Comparison of ENCODE assay signal across 1 cellular context in genomic region chr11:14359573-14360031, GRCh38.
TF ChIP-seq lines count a peak whose summit lies in the region.

No MANE protein-coding gene starts in this region.

TF ChIP-seq in endothelial cell of umbilical vein, 7 proteins besides CTCF, POLR2A, EP300 and RAD21:
- TF ChIP-seq FOS (IDR thresholded peaks at IDR 0.05; ENCODE audit: borderline replicate concordance, insufficient read depth, low read length) (no peak), GATA2 (IDR thresholded peaks at IDR 0.05; ENCODE audit: insufficient read depth, insufficient read length, low read depth, low read length) (no peak), POLR2AphosphoS5 (IDR thresholded peaks at IDR 0.05; ENCODE audit: insufficient read depth, low read depth, low read length) (no peak), EZH2 (IDR thresholded peaks at IDR 0.05; ENCODE audit: borderline replicate concordance, low read depth, low read length, severe bottlenecking) (no peak), MYC (IDR thresholded peaks at IDR 0.05; ENCODE audit: low read depth, low read length) (no peak), MAX (IDR thresholded peaks at IDR 0.05; ENCODE audit: insufficient read depth, insufficient read length) (no peak), JUN (IDR thresholded peaks at IDR 0.05; ENCODE audit: borderline replicate concordance, insufficient read depth, insufficient read length, low read depth) (no peak)
